ENCODE assay signal across 1 cellular context in genomic region chr2:85888745-85889647, GRCh38.
TF ChIP-seq lines count a peak whose summit lies in the region.

Gene ST3GAL5, minus strand, starts transcription at chr2:85888990. Its CDS starts 85 bp downstream, at chr2:85888905.

TF ChIP-seq in HepG2, 621 proteins besides CTCF, POLR2A, EP300 and RAD21 (continued from another document):
- TF ChIP-seq SKIL (CRISPR knock-in tag; IDR thresholded peaks at IDR 0.05; ENCODE audit: borderline replicate concordance) (no peak), CC2D1A (CRISPR knock-in tag; IDR thresholded peaks at IDR 0.05) (no peak), NR1H2 (CRISPR knock-in tag; IDR thresholded peaks at IDR 0.05; ENCODE audit: borderline replicate concordance, low read depth) (no peak), ZNF775 (CRISPR knock-in tag; IDR thresholded peaks at IDR 0.05; ENCODE audit: borderline replicate concordance) (no peak), ZBTB1 (CRISPR knock-in tag; IDR thresholded peaks at IDR 0.05; ENCODE audit: borderline replicate concordance) (no peak), ZNF557 (CRISPR knock-in tag; IDR thresholded peaks at IDR 0.05) (no peak), MTF1 (CRISPR knock-in tag; IDR thresholded peaks at IDR 0.05) (no peak), ZNF331 (CRISPR knock-in tag; IDR thresholded peaks at IDR 0.05) (no peak), ZNF318 (CRISPR knock-in tag; IDR thresholded peaks at IDR 0.05) (no peak), RELA (CRISPR knock-in tag; IDR thresholded peaks at IDR 0.05) (no peak), ZNF556 (CRISPR knock-in tag; IDR thresholded peaks at IDR 0.05; ENCODE audit: borderline replicate concordance) (peak; percentile 72; the same call in 1 of the 2 replicates), MEIS1 (CRISPR knock-in tag; IDR thresholded peaks at IDR 0.05; ENCODE audit: borderline replicate concordance) (no peak), CHCHD3 (CRISPR knock-in tag; IDR thresholded peaks at IDR 0.05) (no peak), ZNF703 (CRISPR knock-in tag; IDR thresholded peaks at IDR 0.05; ENCODE audit: borderline replicate concordance) (no peak), ZNF614 (CRISPR knock-in tag; IDR thresholded peaks at IDR 0.05; ENCODE audit: borderline replicate concordance) (peak; percentile 39; the same call in 1 of the 2 replicates), HDAC6 (IDR thresholded peaks at IDR 0.05; ENCODE audit: low read depth, low read length) (no peak), ATAD3A (CRISPR knock-in tag; IDR thresholded peaks at IDR 0.05) (no peak), ZNF160 (CRISPR knock-in tag; IDR thresholded peaks at IDR 0.05) (no peak), NR2F1 (CRISPR knock-in tag; IDR thresholded peaks at IDR 0.05) (no peak)
- TF ChIP-seq, protein P1, sequence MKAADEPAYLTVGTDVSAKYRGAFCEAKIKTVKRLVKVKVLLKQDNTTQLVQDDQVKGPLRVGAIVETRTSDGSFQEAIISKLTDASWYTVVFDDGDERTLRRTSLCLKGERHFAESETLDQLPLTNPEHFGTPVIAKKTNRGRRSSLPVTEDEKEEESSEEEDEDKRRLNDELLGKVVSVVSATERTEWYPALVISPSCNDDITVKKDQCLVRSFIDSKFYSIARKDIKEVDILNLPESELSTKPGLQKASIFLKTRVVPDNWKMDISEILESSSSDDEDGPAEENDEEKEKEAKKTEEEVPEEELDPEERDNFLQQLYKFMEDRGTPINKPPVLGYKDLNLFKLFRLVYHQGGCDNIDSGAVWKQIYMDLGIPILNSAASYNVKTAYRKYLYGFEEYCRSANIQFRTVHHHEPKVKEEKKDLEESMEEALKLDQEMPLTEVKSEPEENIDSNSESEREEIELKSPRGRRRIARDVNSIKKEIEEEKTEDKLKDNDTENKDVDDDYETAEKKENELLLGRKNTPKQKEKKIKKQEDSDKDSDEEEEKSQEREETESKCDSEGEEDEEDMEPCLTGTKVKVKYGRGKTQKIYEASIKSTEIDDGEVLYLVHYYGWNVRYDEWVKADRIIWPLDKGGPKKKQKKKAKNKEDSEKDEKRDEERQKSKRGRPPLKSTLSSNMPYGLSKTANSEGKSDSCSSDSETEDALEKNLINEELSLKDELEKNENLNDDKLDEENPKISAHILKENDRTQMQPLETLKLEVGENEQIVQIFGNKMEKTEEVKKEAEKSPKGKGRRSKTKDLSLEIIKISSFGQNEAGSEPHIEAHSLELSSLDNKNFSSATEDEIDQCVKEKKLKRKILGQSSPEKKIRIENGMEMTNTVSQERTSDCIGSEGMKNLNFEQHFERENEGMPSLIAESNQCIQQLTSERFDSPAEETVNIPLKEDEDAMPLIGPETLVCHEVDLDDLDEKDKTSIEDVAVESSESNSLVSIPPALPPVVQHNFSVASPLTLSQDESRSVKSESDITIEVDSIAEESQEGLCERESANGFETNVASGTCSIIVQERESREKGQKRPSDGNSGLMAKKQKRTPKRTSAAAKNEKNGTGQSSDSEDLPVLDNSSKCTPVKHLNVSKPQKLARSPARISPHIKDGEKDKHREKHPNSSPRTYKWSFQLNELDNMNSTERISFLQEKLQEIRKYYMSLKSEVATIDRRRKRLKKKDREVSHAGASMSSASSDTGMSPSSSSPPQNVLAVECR (CRISPR knock-in tag; IDR thresholded peaks at IDR 0.05; ENCODE audit: borderline replicate concordance) = peak; percentile 69; the same call in 1 of the 2 replicates
- TF ChIP-seq, protein P2, sequence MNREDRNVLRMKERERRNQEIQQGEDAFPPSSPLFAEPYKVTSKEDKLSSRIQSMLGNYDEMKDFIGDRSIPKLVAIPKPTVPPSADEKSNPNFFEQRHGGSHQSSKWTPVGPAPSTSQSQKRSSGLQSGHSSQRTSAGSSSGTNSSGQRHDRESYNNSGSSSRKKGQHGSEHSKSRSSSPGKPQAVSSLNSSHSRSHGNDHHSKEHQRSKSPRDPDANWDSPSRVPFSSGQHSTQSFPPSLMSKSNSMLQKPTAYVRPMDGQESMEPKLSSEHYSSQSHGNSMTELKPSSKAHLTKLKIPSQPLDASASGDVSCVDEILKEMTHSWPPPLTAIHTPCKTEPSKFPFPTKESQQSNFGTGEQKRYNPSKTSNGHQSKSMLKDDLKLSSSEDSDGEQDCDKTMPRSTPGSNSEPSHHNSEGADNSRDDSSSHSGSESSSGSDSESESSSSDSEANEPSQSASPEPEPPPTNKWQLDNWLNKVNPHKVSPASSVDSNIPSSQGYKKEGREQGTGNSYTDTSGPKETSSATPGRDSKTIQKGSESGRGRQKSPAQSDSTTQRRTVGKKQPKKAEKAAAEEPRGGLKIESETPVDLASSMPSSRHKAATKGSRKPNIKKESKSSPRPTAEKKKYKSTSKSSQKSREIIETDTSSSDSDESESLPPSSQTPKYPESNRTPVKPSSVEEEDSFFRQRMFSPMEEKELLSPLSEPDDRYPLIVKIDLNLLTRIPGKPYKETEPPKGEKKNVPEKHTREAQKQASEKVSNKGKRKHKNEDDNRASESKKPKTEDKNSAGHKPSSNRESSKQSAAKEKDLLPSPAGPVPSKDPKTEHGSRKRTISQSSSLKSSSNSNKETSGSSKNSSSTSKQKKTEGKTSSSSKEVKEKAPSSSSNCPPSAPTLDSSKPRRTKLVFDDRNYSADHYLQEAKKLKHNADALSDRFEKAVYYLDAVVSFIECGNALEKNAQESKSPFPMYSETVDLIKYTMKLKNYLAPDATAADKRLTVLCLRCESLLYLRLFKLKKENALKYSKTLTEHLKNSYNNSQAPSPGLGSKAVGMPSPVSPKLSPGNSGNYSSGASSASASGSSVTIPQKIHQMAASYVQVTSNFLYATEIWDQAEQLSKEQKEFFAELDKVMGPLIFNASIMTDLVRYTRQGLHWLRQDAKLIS (CRISPR knock-in tag; IDR thresholded peaks at IDR 0.05) = no peak
- TF ChIP-seq, protein P3, sequence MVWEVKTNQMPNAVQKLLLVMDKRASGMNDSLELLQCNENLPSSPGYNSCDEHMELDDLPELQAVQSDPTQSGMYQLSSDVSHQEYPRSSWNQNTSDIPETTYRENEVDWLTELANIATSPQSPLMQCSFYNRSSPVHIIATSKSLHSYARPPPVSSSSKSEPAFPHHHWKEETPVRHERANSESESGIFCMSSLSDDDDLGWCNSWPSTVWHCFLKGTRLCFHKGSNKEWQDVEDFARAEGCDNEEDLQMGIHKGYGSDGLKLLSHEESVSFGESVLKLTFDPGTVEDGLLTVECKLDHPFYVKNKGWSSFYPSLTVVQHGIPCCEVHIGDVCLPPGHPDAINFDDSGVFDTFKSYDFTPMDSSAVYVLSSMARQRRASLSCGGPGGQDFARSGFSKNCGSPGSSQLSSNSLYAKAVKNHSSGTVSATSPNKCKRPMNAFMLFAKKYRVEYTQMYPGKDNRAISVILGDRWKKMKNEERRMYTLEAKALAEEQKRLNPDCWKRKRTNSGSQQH (CRISPR knock-in tag; IDR thresholded peaks at IDR 0.05; ENCODE audit: low read depth) = no peak
